8 cellular contexts compared by ENCODE assay signal in genomic region chr17:55238197-55238930, GRCh38. TPM values are rescaled to one million over a fixed set of nuclear protein-coding genes. Genes with fewer than 3 reads are reported as not detected.
A peak's percentile ranks its signal among the peaks of the same experiment; 100 is the strongest.
DNase-seq lines count a peak whose midpoint lies in the region; ATAC-seq and TF ChIP-seq lines count a peak whose summit lies in the region.

No MANE protein-coding gene starts in this region.

- H3K36me3 Mint-ChIP-seq in Caco-2 (ENCODE audit: insufficient read depth, unreplicated experiment): peaks cover 11% of the 10 kb centered on the region

- H3K4me1 Mint-ChIP-seq in Caco-2 (ENCODE audit: low read depth, unreplicated experiment): peaks cover 16% of the 10 kb centered on the region

- DNase-seq in Caco-2 (peak; percentile 97), HT1080 (ENCODE audit: low read depth) (peak; percentile 89), NOMO-1 treated with dmso at 0.1 percent for 144 hours (lab: John Stamatoyannopoulos, UW; ENCODE audit: unreplicated experiment) (peak; percentile 10), activated T-cell treated with anti-CD3 and anti-CD28 coated beads for 48 hours (ENCODE audit: low read depth) (peak; percentile 77), epithelial cell of proximal tubule (ENCODE audit: low read depth) (peak; percentile 43), mucosa of descending colon (peak; percentile 93 to 96 (median 94))
- DNase-seq in stimulated activated CD8-positive, alpha-beta memory T cell treated with anti-CD3 and anti-CD28 coated beads, Interleukin-4, amount 100 ng/mL, for 1 hour (ENCODE audit: low read depth in 2 of 2, low spot score in 1 of 2): peak; percentile 59 to 73

- intact Hi-C loops in Caco-2 (cut with micrococcal nuclease; ENCODE audit: unreplicated experiment) (loop anchor here (1.0 to 10.0 kb wide), 5 partner anchors 26 to 244 kb away; partner anchors contain the start of gene HLF), mucosa of descending colon (cut with DNase I, micrococcal nuclease) (no loop called here)

- no peaks in the 10 kb centered on the region for H3K9me3 Mint-ChIP-seq in Caco-2 (ENCODE audit: unreplicated experiment)

- CTCF ChIA-PET in Caco-2 (lab: Charles Lee): interaction anchor here (0.6 to 1.6 kb wide), 12 partner anchors 9 to 498 kb away, joined by 3 to 14 read pairs (median 6); partner anchors contain the start of gene HLF

- H3K27me3 ChIP-seq in Caco-2 (replicated peaks; ENCODE audit: control insufficient read depth, insufficient read depth, low read length): no peaks in the 10 kb centered on the region

- H3K4me1 ChIP-seq in Caco-2 (no peaks in the 10 kb centered on the region), mucosa of descending colon (ENCODE audit: low read depth) (no peaks in the 10 kb centered on the region)

- peak overlapping the region; percentile 47 for H3K4me3 ChIP-seq in Caco-2 (ENCODE audit: low read depth, low read length)
- H3K4me3 ChIP-seq in epithelial cell of proximal tubule (ENCODE audit: low read depth, low read length): peak overlapping the region; percentile 75
- H3K4me3 ChIP-seq in mucosa of descending colon: peak overlapping the region; percentile 6

- H3K27me3 Mint-ChIP-seq in Caco-2 (ENCODE audit: insufficient read depth, unreplicated experiment): no peaks in the 10 kb centered on the region

- H3K4me3 Mint-ChIP-seq in Caco-2 (ENCODE audit: unreplicated experiment): peak overlapping the region; percentile 81

- BruUV-seq in Caco-2 (replicated peaks; lab: Mats Ljungman, UMichigan): no TSS peak

- POLR2A ChIA-PET in Caco-2 (lab: Charles Lee): interaction anchor here (0.6 to 1.6 kb wide), 12 partner anchors 9 to 1688 kb away, joined by 3 to 24 read pairs (median 6); partner anchors contain the start of gene HLF

- H3K9me3 ChIP-seq in Caco-2: no peaks in the 10 kb centered on the region
- no peaks in the 10 kb centered on the region for H3K9me3 ChIP-seq in mucosa of descending colon

- peak in 1 of 2 experiments; percentile 10 for TF ChIP-seq CTCF in Caco-2 (IDR thresholded peaks at IDR 0.05; ENCODE audit: insufficient read depth in 1 of 2, low read depth in 1 of 2, low read length in 1 of 2, severe bottlenecking in 1 of 2, unreplicated experiment in 1 of 2)
- no peak for TF ChIP-seq CTCF in epithelial cell of proximal tubule (conservative IDR thresholded peaks at IDR 0.05; ENCODE audit: low read depth, low read length)
- TF ChIP-seq CTCF in mucosa of descending colon (IDR thresholded peaks at IDR 0.05): no peak

- ATAC-seq in GM21381 (IDR thresholded peaks at IDR 0.05; ENCODE audit: unreplicated experiment) (peak; percentile 97), mucosa of descending colon (peak; percentile 99)

- peak overlapping the region; percentile 73 for H3K27ac Mint-ChIP-seq in Caco-2 (ENCODE audit: unreplicated experiment)

- no peaks in the 10 kb centered on the region for H3K36me3 ChIP-seq in Caco-2 (ENCODE audit: control insufficient read depth, insufficient read depth, low read length)
- H3K36me3 ChIP-seq in mucosa of descending colon (ENCODE audit: low read depth): no peaks in the 10 kb centered on the region

RNA-seq across cellular contexts. Expression of gene HLF, which starts 26.4 kb away (rescaled TPM):
- total RNA-seq in Caco-2 (2022) (17.3 and 19.8 TPM in 2 replicates), epithelial cell of proximal tubule (0.22 and 0.75 TPM in 2 replicates), mucosa of descending colon (10 to 100 TPM in 1 of 3 donors, 1 to 10 TPM in 2; 1.3 to 34.9 (median 3.5) TPM)
- total RNA-seq in HT1080 (2014; rRNA removed; shearing (Covaris generic)): 0.02 TPM in 1 of 2 replicates, not detected in the other
- 0.02 and 0.11 TPM in 2 replicates for polyA plus RNA-seq in HT1080 (2015; cell fraction: cytosol; rRNA removed)
- 0.07 and 0.11 TPM in 2 replicates for polyA plus RNA-seq in HT1080 (2015; cell fraction: nucleus; rRNA removed)

Comparison
In these comparisons a context has a peak if more than half of its experiments do, and no peak if none do; other contexts are left out.
1. Peak in every context shown above with its lines: DNase-seq, ATAC-seq and H3K4me3 ChIP-seq.
2. DNase-seq: peak in every context shown above with its lines; median percentile 97 in Caco-2; 94 in mucosa of descending colon; 89 in HT1080; 77 in activated T-cell treated with anti-CD3 and anti-CD28 coated beads for 48 hours; 66 in stimulated activated CD8-positive, alpha-beta memory T cell treated with anti-CD3 and anti-CD28 coated beads, Interleukin-4, amount 100 ng/mL, for 1 hour; 43 in epithelial cell of proximal tubule; 10 in NOMO-1 treated with dmso at 0.1 percent for 144 hours.
3. H3K4me3 ChIP-seq: peak in every context shown above with its lines; median percentile 75 in epithelial cell of proximal tubule; 47 in Caco-2; 6 in mucosa of descending colon.